ENCODE assay signal across 32 cellular contexts in the genomic region with DNA sequence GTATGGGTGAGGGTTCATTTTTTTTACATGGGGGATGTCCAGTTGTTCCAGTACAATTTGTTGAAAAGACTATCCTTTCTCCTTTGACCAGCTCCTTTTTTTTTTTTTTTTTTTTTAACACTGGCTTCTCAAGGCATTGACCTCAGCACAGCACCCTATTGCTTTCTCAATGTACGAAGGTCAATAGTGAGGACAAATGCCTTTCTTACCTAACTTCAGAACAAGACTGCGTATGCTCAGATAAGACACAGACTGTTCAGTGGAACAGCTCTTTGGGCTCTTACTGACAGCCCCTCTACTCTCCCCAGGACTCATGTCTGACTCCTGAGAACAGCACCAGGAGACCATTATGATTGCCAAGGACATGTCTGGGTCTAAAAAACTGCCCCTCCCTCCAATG. TPM values are rescaled to one million over a fixed set of nuclear protein-coding genes. Genes with fewer than 3 reads are reported as not detected.
"Had no signal": no experiment of that assay in that cellular context is flagged by ENCODE, and none has a peak within 500 bp of the region (broad histone marks: within the 10 kb centered on the region; RNA-seq: fewer than 3 reads in every experiment).

No MANE protein-coding gene starts in this region.

- ATAC-seq: activated CD4-positive, alpha-beta T cell treated with anti-CD3 and anti-CD28 coated beads for 36 hours; activated naive CD8-positive, alpha-beta T cell treated with anti-CD3 and anti-CD28 coated beads, Interleukin-2, amount 50 U/mL, for 24 hours; activated T-cell treated with anti-CD3 and anti-CD28 coated beads, Interleukin-2, amount 50 U/mL, for 72 hours; esophagus mucosa had no signal

- H3K36me3 Mint-ChIP-seq: activated naive CD8-positive, alpha-beta T cell; brain had no signal

- H3K9me3 ChIP-seq: adrenal gland, breast epithelium, colonic mucosa had no signal

- H3K27me3 ChIP-seq: adrenal gland, breast epithelium, cardiac muscle cell, colonic mucosa had no signal

- H3K4me1 ChIP-seq: adrenal gland, breast epithelium, colonic mucosa had no signal

- H3K4me3 ChIP-seq: adrenal gland, breast epithelium, cardiac muscle cell, colonic mucosa had no signal

- H3K27ac ChIP-seq: adrenal gland, breast epithelium, cardiac muscle cell, colonic mucosa had no signal

- H3K36me3 ChIP-seq: adrenal gland, breast epithelium, cardiac muscle cell, colonic mucosa had no signal

- H3K27me3 Mint-ChIP-seq: activated CD4-positive, alpha-beta memory T cell treated with anti-CD3 and anti-CD28 coated beads, Interleukin-2, amount 10 ng/mL, durations not matched to agents 7 days and 5 days; activated CD4-positive, alpha-beta T cell treated with anti-CD3 and anti-CD28 coated beads for 36 hours; activated naive CD8-positive, alpha-beta T cell; activated naive CD8-positive, alpha-beta T cell treated with anti-CD3 and anti-CD28 coated beads, Interleukin-2, amount 50 U/mL, for 24 hours; activated T-cell treated with anti-CD3 and anti-CD28 coated beads, Interleukin-2, amount 50 U/mL, for 24 hours had no signal

- H3K4me3 Mint-ChIP-seq: activated CD4-positive, alpha-beta memory T cell treated with anti-CD3 and anti-CD28 coated beads, Interleukin-2, amount 10 ng/mL, durations not matched to agents 7 days and 5 days; activated CD4-positive, alpha-beta T cell treated with anti-CD3 and anti-CD28 coated beads for 36 hours; activated CD4-positive, alpha-beta T cell treated with anti-CD3 and anti-CD28 coated beads, Interleukin-2, amount 10 ng/mL, durations not matched to agents 24 days and 14 days; activated naive CD8-positive, alpha-beta T cell; activated naive CD8-positive, alpha-beta T cell treated with anti-CD3 and anti-CD28 coated beads, Interleukin-2, amount 50 U/mL, for 24 hours; activated T-cell treated with anti-CD3 and anti-CD28 coated beads, Interleukin-2, amount 50 U/mL, for 24 hours; activated T-cell treated with anti-CD3 and anti-CD28 coated beads, Interleukin-2, amount 50 U/mL, for 72 hours; brain; endodermal cell had no signal

- H3K4me1 Mint-ChIP-seq: activated CD4-positive, alpha-beta memory T cell treated with anti-CD3 and anti-CD28 coated beads, Interleukin-2, amount 10 ng/mL, durations not matched to agents 7 days and 5 days had no signal

- H3K27ac Mint-ChIP-seq: activated CD4-positive, alpha-beta memory T cell treated with anti-CD3 and anti-CD28 coated beads, Interleukin-2, amount 10 ng/mL, durations not matched to agents 7 days and 5 days; activated CD4-positive, alpha-beta T cell treated with anti-CD3 and anti-CD28 coated beads for 36 hours; activated CD4-positive, alpha-beta T cell treated with anti-CD3 and anti-CD28 coated beads, Interleukin-2, amount 10 ng/mL, durations not matched to agents 24 days and 14 days; activated naive CD8-positive, alpha-beta T cell; activated naive CD8-positive, alpha-beta T cell treated with anti-CD3 and anti-CD28 coated beads, Interleukin-2, amount 50 U/mL, for 24 hours; activated T-cell treated with anti-CD3 and anti-CD28 coated beads, Interleukin-2, amount 50 U/mL, for 24 hours; activated T-cell treated with anti-CD3 and anti-CD28 coated beads, Interleukin-2, amount 50 U/mL, for 72 hours; brain; endodermal cell had no signal

- DNase-seq: activated CD4-positive, alpha-beta memory T cell treated with anti-CD3 and anti-CD28 coated beads, Interleukin-2, amount 10 ng/mL, durations not matched to agents 7 days and 5 days; activated CD4-positive, alpha-beta T cell treated with anti-CD3 and anti-CD28 coated beads for 36 hours; activated CD4-positive, alpha-beta T cell treated with anti-CD3 and anti-CD28 coated beads, Interleukin-2, amount 10 ng/mL, durations not matched to agents 24 days and 14 days; activated CD4-positive, CD25-positive, alpha-beta regulatory T cell; activated CD4-positive, CD25-positive, alpha-beta regulatory T cell treated with anti-CD3 and anti-CD28 coated beads, Interleukin-2, amount 50 U/mL, for 72 hours; activated CD8-positive, alpha-beta memory T cell treated with anti-CD3 and anti-CD28 coated beads, Interleukin-2, amount 50 U/mL, for 48 hours; activated gamma-delta T cell treated with Interleukin-2 at 50 U/mL for 16 hours; activated naive CD4-positive, alpha-beta T cell treated with anti-CD3 and anti-CD28 coated beads, Interleukin-2, amount 50 U/mL, for 16 hours; activated naive CD4-positive, alpha-beta T cell treated with Interleukin-2 at 50 U/mL for 16 hours; activated naive CD8-positive, alpha-beta T cell treated with anti-CD3 and anti-CD28 coated beads, Interleukin-2, amount 50 U/mL, for 24 hours; activated T-cell treated with anti-CD3 and anti-CD28 coated beads for 4 hours; activated T-cell treated with anti-CD3 and anti-CD28 coated beads, Interleukin-2, amount 50 U/mL, for 24 hours; activated T-cell treated with anti-CD3 and anti-CD28 coated beads, Interleukin-2, amount 50 U/mL, for 72 hours; amygdala; aorta; central memory CD4-positive, alpha-beta T cell; cerebellar nuclear complex; colonic mucosa; effector memory CD4-positive, alpha-beta T cell; endodermal cell; foreskin fibroblast; head of caudate nucleus; T-helper 2 cell had no signal

- H3K9me3 Mint-ChIP-seq: activated CD4-positive, alpha-beta memory T cell treated with anti-CD3 and anti-CD28 coated beads, Interleukin-2, amount 10 ng/mL, durations not matched to agents 7 days and 5 days; activated CD4-positive, alpha-beta T cell treated with anti-CD3 and anti-CD28 coated beads, Interleukin-2, amount 10 ng/mL, durations not matched to agents 24 days and 14 days; activated naive CD8-positive, alpha-beta T cell treated with anti-CD3 and anti-CD28 coated beads, Interleukin-2, amount 50 U/mL, for 24 hours; activated T-cell treated with anti-CD3 and anti-CD28 coated beads, Interleukin-2, amount 50 U/mL, for 24 hours; activated T-cell treated with anti-CD3 and anti-CD28 coated beads, Interleukin-2, amount 50 U/mL, for 72 hours; endodermal cell had no signal

RNA-seq across cellular contexts. Expression of a gene that starts 10.4 kb away (rescaled TPM):
- total RNA-seq: activated CD4-positive, alpha-beta memory T cell treated with anti-CD3 and anti-CD28 coated beads, Interleukin-2, amount 10 ng/mL, durations not matched to agents 7 days and 5 days; activated CD4-positive, alpha-beta T cell treated with anti-CD3 and anti-CD28 coated beads for 36 hours; dermis microvascular lymphatic vessel endothelial cell; epithelial cell of proximal tubule; T-helper 1 cell treated with Interleukin-12 subunit alpha and Interleukin-12 subunit beta and Interleukin-4 antibody, amounts not matched to agents 30 ng/mL and 1 ng/mL, for 36 hours had no signal
